11 cellular contexts compared by ENCODE assay signal in genomic region chr1:180151508-180151907, GRCh38. TPM values are rescaled to one million over a fixed set of nuclear protein-coding genes. Genes with fewer than 3 reads are reported as not detected.
DNase-seq lines count a peak whose midpoint lies in the region; ATAC-seq and TF ChIP-seq lines count a peak whose summit lies in the region.
"Had no signal": no experiment of that assay in that cellular context is flagged by ENCODE, and none has a peak within 500 bp of the region (broad histone marks: within the 10 kb centered on the region; RNA-seq: fewer than 3 reads in every experiment).

No MANE protein-coding gene starts in this region.

- H3K4me3 ChIP-seq in skeletal muscle satellite cell (ENCODE audit: low read length): peak overlapping the region; percentile 28

- H3K4me1 Mint-ChIP-seq in dendritic cell treated with granulocyte-macrophage colony-stimulating factor and Interleukin-4, amounts not matched to agents 40 ng/mL and 50 ng/mL, for 4 days (ENCODE audit: low read depth): peaks cover 28% of the 10 kb centered on the region
- peaks cover 16% of the 10 kb centered on the region for H3K4me1 Mint-ChIP-seq in WTC11

- no peaks in the 10 kb centered on the region for H3K9me3 ChIP-seq in skeletal muscle satellite cell (replicated peaks; ENCODE audit: low read length)

- H3K9me3 Mint-ChIP-seq in dendritic cell treated with granulocyte-macrophage colony-stimulating factor and Interleukin-4, amounts not matched to agents 40 ng/mL and 50 ng/mL, for 4 days: no peaks in the 10 kb centered on the region
- no peaks in the 10 kb centered on the region for H3K9me3 Mint-ChIP-seq in WTC11

- H3K4me2 ChIP-seq in skeletal muscle satellite cell (ENCODE audit: low read length): peak overlapping the region; percentile 65

- POLR2A ChIA-PET in WTC11 (lab: Charles Lee): no interaction called here

- ATAC-seq in WTC11 (no peak), HG02588 (IDR thresholded peaks at IDR 0.05; ENCODE audit: unreplicated experiment) (no peak)
- ATAC-seq: esophagus mucosa had no signal

- H3K36me3 Mint-ChIP-seq in dendritic cell treated with granulocyte-macrophage colony-stimulating factor and Interleukin-4, amounts not matched to agents 40 ng/mL and 50 ng/mL, for 4 days (ENCODE audit: low read depth): peaks cover 23% of the 10 kb centered on the region
- no peaks in the 10 kb centered on the region for H3K36me3 Mint-ChIP-seq in WTC11
- H3K36me3 Mint-ChIP-seq: activated naive CD8-positive, alpha-beta T cell had no signal

- TF ChIP-seq CTCF in WTC11 (IDR thresholded peaks at IDR 0.05): no peak

- intact Hi-C loops in dendritic cell treated with granulocyte-macrophage colony-stimulating factor and Interleukin-4, amounts not matched to agents 40 ng/mL and 50 ng/mL, for 4 days (cut with micrococcal nuclease): loop anchor here (10.0 kb wide), 1 partner anchor 267 kb away; the partner anchor contains the start of gene TOR1AIP1

- peak overlapping the region; percentile 71 for H3K27ac Mint-ChIP-seq in dendritic cell treated with granulocyte-macrophage colony-stimulating factor and Interleukin-4, amounts not matched to agents 40 ng/mL and 50 ng/mL, for 4 days
- no peak overlapping the region for H3K27ac Mint-ChIP-seq in WTC11
- H3K27ac Mint-ChIP-seq: activated naive CD8-positive, alpha-beta T cell had no signal

- no peaks in the 10 kb centered on the region for H3K27me3 Mint-ChIP-seq in dendritic cell treated with granulocyte-macrophage colony-stimulating factor and Interleukin-4, amounts not matched to agents 40 ng/mL and 50 ng/mL, for 4 days
- H3K27me3 Mint-ChIP-seq in WTC11 (ENCODE audit: low read depth): peaks cover 34% of the 10 kb centered on the region
- H3K27me3 Mint-ChIP-seq: activated naive CD8-positive, alpha-beta T cell had no signal

- H3K36me3 ChIP-seq in skeletal muscle satellite cell (ENCODE audit: insufficient read depth, low read length): no peaks in the 10 kb centered on the region

- H3K27me3 ChIP-seq in skeletal muscle satellite cell (ENCODE audit: control insufficient read depth, insufficient read depth, low read length): no peaks in the 10 kb centered on the region

- H3K9ac ChIP-seq in skeletal muscle satellite cell (ENCODE audit: low read depth, low read length): no peak overlapping the region

- peak; percentile 75 for DNase-seq in GM03348 (ENCODE audit: low spot score)
- peak; percentile 87 for DNase-seq in NCI-H226
- no peak for DNase-seq in WTC11 (ENCODE audit: low spot score)
- DNase-seq in stimulated activated CD4-positive, alpha-beta T cell treated with anti-CD3 and anti-CD28 coated beads, Interleukin-15, amount 100 ng/mL, for 24 hours: no peak
- DNase-seq: activated CD4-positive, alpha-beta T cell treated with anti-CD3 and anti-CD28 coated beads for 48 hours; MM.1S had no signal

- CTCF ChIA-PET in WTC11 (lab: Charles Lee): no interaction called here

- no peak overlapping the region for H3K4me3 Mint-ChIP-seq in dendritic cell treated with granulocyte-macrophage colony-stimulating factor and Interleukin-4, amounts not matched to agents 40 ng/mL and 50 ng/mL, for 4 days
- no peak overlapping the region for H3K4me3 Mint-ChIP-seq in WTC11
- H3K4me3 Mint-ChIP-seq: activated naive CD8-positive, alpha-beta T cell had no signal

- H3K4me1 ChIP-seq in skeletal muscle satellite cell (ENCODE audit: control insufficient read depth, insufficient read depth, low read length): peaks cover 36% of the 10 kb centered on the region

TF ChIP-seq in WTC11, 78 proteins besides CTCF, POLR2A, EP300 and RAD21 (continues in another document):
- TF ChIP-seq ZNF671 (CRISPR knock-in tag; IDR thresholded peaks at IDR 0.05) (no peak), GRHL2 (CRISPR knock-in tag; IDR thresholded peaks at IDR 0.05; ENCODE audit: insufficient replicate concordance, severe bottlenecking) (no peak), MYBL2 (CRISPR knock-in tag; IDR thresholded peaks at IDR 0.05) (no peak), ZNF532 (CRISPR knock-in tag; IDR thresholded peaks at IDR 0.05; ENCODE audit: borderline replicate concordance) (no peak), ZNF416 (CRISPR knock-in tag; IDR thresholded peaks at IDR 0.05) (no peak), ZNF317 (CRISPR knock-in tag; IDR thresholded peaks at IDR 0.05; ENCODE audit: borderline replicate concordance, low read depth) (no peak), AR (CRISPR knock-in tag; IDR thresholded peaks at IDR 0.05) (no peak), NR1H2 (CRISPR knock-in tag; IDR thresholded peaks at IDR 0.05) (no peak), FOXK1 (CRISPR knock-in tag; IDR thresholded peaks at IDR 0.05) (no peak), ATF2 (CRISPR knock-in tag; IDR thresholded peaks at IDR 0.05; ENCODE audit: borderline replicate concordance, low read depth) (no peak), CREB1 (CRISPR knock-in tag; IDR thresholded peaks at IDR 0.05) (no peak), ZBTB43 (CRISPR knock-in tag; IDR thresholded peaks at IDR 0.05) (no peak), GABPB1 (CRISPR knock-in tag; IDR thresholded peaks at IDR 0.05) (no peak)

RNA-seq across cellular contexts. Expression of gene QSOX1, which starts 3.2 kb away (rescaled TPM):
- total RNA-seq in skeletal muscle satellite cell (2012; rRNA removed): 156 and 172 TPM in 2 replicates
- total RNA-seq in WTC11 (2021): 135 to 147 TPM (median 136 TPM) in 3 replicates

Comparison
In these comparisons a context has a peak if more than half of its experiments do, and no peak if none do; other contexts are left out.
1. DNase-seq: peak in GM03348 (single experiment) and NCI-H226 (single experiment); none in WTC11 (single experiment) and stimulated activated CD4-positive, alpha-beta T cell treated with anti-CD3 and anti-CD28 coated beads, Interleukin-15, amount 100 ng/mL, for 24 hours (single experiment).